18 cellular contexts compared by ENCODE assay signal in the genomic region with DNA sequence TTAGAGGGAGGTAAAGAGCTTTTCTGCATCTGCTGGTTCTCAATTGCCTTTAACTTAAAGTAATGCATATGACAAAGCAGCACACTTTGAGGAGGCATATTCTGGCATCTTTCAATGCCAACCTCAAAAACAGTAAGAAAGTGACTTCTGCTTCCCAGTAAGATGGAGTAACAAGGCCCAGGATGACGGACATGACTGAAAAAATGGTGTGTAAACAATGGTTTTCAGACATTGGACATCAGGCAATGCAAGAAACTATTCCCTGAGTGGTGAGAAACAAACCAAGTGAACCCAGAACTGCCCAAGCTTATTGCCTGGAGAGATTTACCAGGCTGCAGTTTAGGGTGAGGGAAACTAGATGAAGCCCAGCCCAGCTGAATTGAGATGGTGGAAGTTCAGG. TPM values are rescaled to one million over a fixed set of nuclear protein-coding genes. Genes with fewer than 3 reads are reported as not detected.
DNase-seq lines count a peak whose midpoint lies in the region; ATAC-seq, FAIRE-seq and TF ChIP-seq lines count a peak whose summit lies in the region.
"Had no signal": no experiment of that assay in that cellular context is flagged by ENCODE, and none has a peak within 500 bp of the region (broad histone marks: within the 10 kb centered on the region; RNA-seq: fewer than 3 reads in every experiment).

No MANE protein-coding gene starts in this region.

- H2AK5ac ChIP-seq in H9 (ENCODE audit: insufficient read length, low read length), result no peak overlapping the region
- no peak overlapping the region for H2AK5ac ChIP-seq in H1 (ENCODE audit: low read depth, low read length)

- H4K20me1 ChIP-seq in H9 (ENCODE audit: control insufficient read depth, insufficient read depth, insufficient read length) (no peaks in the 10 kb centered on the region), H1 (replicated peaks in 1 of 2; ENCODE audit: control insufficient read depth in 1 of 2, insufficient read depth in 2 of 2, low read length in 2 of 2) (no peaks in the 10 kb centered on the region)
- H4K20me1 ChIP-seq: BLaER1 had no signal

- TF ChIP-seq POLR2A in H1 (IDR thresholded peaks at IDR 0.05; ENCODE audit: control extremely low read depth in 1 of 2, low read depth in 2 of 2, low read length in 2 of 2) (no peak), GM18505 (IDR thresholded peaks at IDR 0.05; ENCODE audit: borderline replicate concordance, extremely low read depth, insufficient read depth, insufficient read length) (no peak)

- no peak overlapping the region for H3K56ac ChIP-seq in H9 (ENCODE audit: insufficient read length, low read depth, low read length)
- no peak overlapping the region for H3K56ac ChIP-seq in H1 (replicated peaks; ENCODE audit: insufficient read length, low read depth, low read length)

- H2AFZ ChIP-seq in H9 (ENCODE audit: low read length) (no peak overlapping the region), H1 (ENCODE audit: low read length) (peak overlapping the region; percentile 90)

- H3K4me1 ChIP-seq in H9 (ENCODE audit: insufficient read depth, low read length) (peaks cover 3% of the 10 kb centered on the region; the same call in 1 of the 2 replicates), H1 (replicated peaks in 1 of 4; ENCODE audit: control insufficient read depth in 3 of 4, insufficient read depth in 4 of 4, low read length in 3 of 4) (peaks cover 0 to 4% (median 1%) of the 10 kb centered on the region in 4 experiments; a peak in 1 of 7 replicates)
- H3K4me1 ChIP-seq: BLaER1 had no signal

- no peak overlapping the region for H4K8ac ChIP-seq in H9 (replicated peaks; ENCODE audit: insufficient read length, low read depth, low read length)
- no peak overlapping the region for H4K8ac ChIP-seq in H1 (ENCODE audit: extremely low read depth, insufficient read depth, low read length)

- H3K23me2 ChIP-seq in H9 (ENCODE audit: insufficient read length, low read depth, low read length, poor library complexity, severe bottlenecking) (no peaks in the 10 kb centered on the region), H1 (ENCODE audit: low read depth, low read length) (no peaks in the 10 kb centered on the region; the same call in 1 of the 2 replicates)

- H4K5ac ChIP-seq in H9 (ENCODE audit: insufficient read length, low read depth, low read length) (no peak overlapping the region), H1 (ENCODE audit: insufficient read length, low read depth, low read length) (no peak overlapping the region)

- POLR2A ChIA-PET in H1 (lab: Charles Lee; ENCODE audit: partially characterized antibody), result interaction anchor here (1.4 kb wide), 1 partner anchor 8 kb away, joined by 4 read pairs; no protein-coding TSS in a partner anchor

- H3K18ac ChIP-seq in H9 (ENCODE audit: insufficient read length, low read depth, low read length), result no peak overlapping the region
- 0 out of 2 replicates have a peak overlapping the region, but pooled peaks have one; percentile 52 for H3K18ac ChIP-seq in H1 (ENCODE audit: extremely low read depth, low read length)

- H3K9ac ChIP-seq in H9 (ENCODE audit: extremely low read depth, insufficient read length, low read length), result no peak overlapping the region
- H3K9ac ChIP-seq in H1 (replicated peaks in 1 of 4; ENCODE audit: extremely low read depth in 1 of 4, low read depth in 3 of 4, low read length in 3 of 4), result no peak overlapping the region
- H3K9ac ChIP-seq: BLaER1 had no signal

- H3K4me3 Mint-ChIP-seq in H9 (no peak overlapping the region), nephron (no peak overlapping the region), type B pancreatic cell (no peak overlapping the region)
- H3K4me3 Mint-ChIP-seq: CD8-positive, alpha-beta memory T cell had no signal

- H3K27me3 Mint-ChIP-seq in H9 (ENCODE audit: low read depth) (no peaks in the 10 kb centered on the region; the same call in none of the 2 replicates), nephron (ENCODE audit: low read depth) (peaks cover 6% of the 10 kb centered on the region), type B pancreatic cell (peaks cover 26% of the 10 kb centered on the region)
- H3K27me3 Mint-ChIP-seq: CD8-positive, alpha-beta memory T cell had no signal

- H3K9me3 Mint-ChIP-seq in H9, result peaks cover 3 to 9% of the 10 kb centered on the region in 2 experiments; a peak in 4 of 5 replicates
- peaks cover 4% of the 10 kb centered on the region for H3K9me3 Mint-ChIP-seq in nephron
- H3K9me3 Mint-ChIP-seq in type B pancreatic cell, result peaks cover 5% of the 10 kb centered on the region
- H3K9me3 Mint-ChIP-seq: CD8-positive, alpha-beta memory T cell had no signal

- H3K4me1 Mint-ChIP-seq in H9, result peaks cover 5 to 7% of the 10 kb centered on the region in 2 experiments
- no peaks in the 10 kb centered on the region for H3K4me1 Mint-ChIP-seq in nephron
- H3K4me1 Mint-ChIP-seq in type B pancreatic cell (ENCODE audit: unreplicated experiment), result peaks cover 24% of the 10 kb centered on the region

- H3K79me1 ChIP-seq in H9 (ENCODE audit: insufficient read depth, low read depth, low read length, poor library complexity, severe bottlenecking) (no peaks in the 10 kb centered on the region), H1 (ENCODE audit: low read depth, low read length) (no peaks in the 10 kb centered on the region)

- H2BK20ac ChIP-seq in H9 (ENCODE audit: low read depth, low read length, poor library complexity, severe bottlenecking) (no peak overlapping the region), H1 (ENCODE audit: low read length) (no peak overlapping the region)

- H3K79me2 ChIP-seq in H9 (ENCODE audit: insufficient read depth, low read length) (no peaks in the 10 kb centered on the region), H1 (ENCODE audit: control insufficient read depth in 1 of 2, insufficient read depth in 2 of 2, low read length in 2 of 2) (no peaks in the 10 kb centered on the region)

- no CpG with 5 or more reads among the region's 1 CpG for WGBS in H9 (ENCODE audit: extremely low coverage, insufficient read length, low lambda C conversion rate)
- 61% methylated on average over 1 of the region's 1 CpG; no CpG with 5 or more reads in 1 of the 2 experiments for WGBS in H1 (ENCODE audit: extremely low coverage in 1 of 2, insufficient coverage in 1 of 2, insufficient read length in 1 of 2, insufficient replicate concordance in 2 of 2, low coverage in 1 of 2, low lambda C conversion rate in 2 of 2, missing lambda C conversion rate in 1 of 2), 2 experiments

- ATAC-seq in GM18505 (IDR thresholded peaks at IDR 0.05; ENCODE audit: unreplicated experiment), result no peak
- ATAC-seq: A549 had no signal

- H3K27ac Mint-ChIP-seq in H9 (peak overlapping the region in 2 of 3 experiments; percentile 24 to 27; a peak in 2 of 7 replicates), nephron (peak overlapping the region in 2 of 3 experiments; percentile 45 to 58), type B pancreatic cell (peak overlapping the region; percentile 52)

- no peak overlapping the region for H4K91ac ChIP-seq in H9 (ENCODE audit: insufficient read length, low read depth, low read length)
- no peak overlapping the region for H4K91ac ChIP-seq in H1 (replicated peaks; ENCODE audit: insufficient read length, low read length)

- H3K4ac ChIP-seq in H9 (ENCODE audit: low read depth, low read length) (no peak overlapping the region), H1 (replicated peaks; ENCODE audit: insufficient read length, low read depth, low read length) (no peak overlapping the region)

- CTCF ChIA-PET in H1 (lab: Charles Lee; ENCODE audit: partially characterized antibody), result interaction anchor here (1.1 to 1.8 kb wide), 5 partner anchors 9 to 21 kb away, joined by 3 to 7 read pairs (median 3); no protein-coding TSS in a partner anchor

- FAIRE-seq in H1 (lab: Jason Lieb, UNC), result no peak
- FAIRE-seq: A549, GM12892, GM19239, H54 had no signal

- peaks cover 0 to 3% (median 0%) of the 10 kb centered on the region in 3 experiments; a peak in 2 of 7 replicates for H3K36me3 Mint-ChIP-seq in H9 (ENCODE audit: insufficient read depth in 1 of 3, low read depth in 3 of 3)
- H3K36me3 Mint-ChIP-seq in nephron (ENCODE audit: low read depth), result no peaks in the 10 kb centered on the region
- H3K36me3 Mint-ChIP-seq in type B pancreatic cell, result peaks cover 4% of the 10 kb centered on the region

- H3K27me3 ChIP-seq in H9 (ENCODE audit: insufficient read depth, low read length) (no peaks in the 10 kb centered on the region), H1 (replicated peaks in 1 of 4; ENCODE audit: control insufficient read depth in 3 of 4, extremely low read depth in 1 of 4, insufficient read depth in 3 of 4, low read length in 3 of 4) (no peaks in the 10 kb centered on the region)
- H3K27me3 ChIP-seq: BLaER1 had no signal

- TF ChIP-seq CTCF in H9 (conservative IDR thresholded peaks at IDR 0.05) (no peak), H1 (IDR thresholded peaks at IDR 0.05; ENCODE audit: control extremely low read depth in 1 of 3, insufficient read depth in 1 of 3, low read depth in 1 of 3, low read length in 3 of 3) (no peak), nephron (IDR thresholded peaks at IDR 0.05; ENCODE audit: unreplicated experiment in 3 of 3) (no peak), type B pancreatic cell (conservative IDR thresholded peaks at IDR 0.05) (no peak)

- no peak for DNase-seq in H9
- no peak for DNase-seq in H1 (ENCODE audit: low read depth in 1 of 2, low spot score in 2 of 2)
- DNase-seq in type B pancreatic cell (ENCODE audit: extremely low spot score, unreplicated experiment), result no peak
- DNase-seq in NCI-H446 treated with DMSO at 0.1 percent for 48 hours (lab: John Stamatoyannopoulos, UW), result no peak
- DNase-seq in NCI-H82 (lab: John Stamatoyannopoulos, UW), result no peak
- DNase-seq: AML-193; Caco-2; CD8-positive, alpha-beta memory T cell; DND-41; GDM1; IMR-90 had no signal

- H3K36me3 ChIP-seq in H1 (ENCODE audit: control insufficient read depth in 2 of 4, insufficient read depth in 4 of 4, low read length in 3 of 4), result no peaks in the 10 kb centered on the region; a peak in 1 of 8 replicates
- H3K36me3 ChIP-seq: BLaER1 had no signal

- H3K14ac ChIP-seq in H9 (ENCODE audit: insufficient read depth, low read length) (no peak overlapping the region), H1 (ENCODE audit: insufficient read length) (no peak overlapping the region)

- no peak overlapping the region for H2BK12ac ChIP-seq in H9 (ENCODE audit: insufficient read length, low read depth, low read length)
- H2BK12ac ChIP-seq in H1 (ENCODE audit: low read depth, low read length), result no peak overlapping the region

- no peaks in the 10 kb centered on the region for H3K9me3 ChIP-seq in H9 (ENCODE audit: control insufficient read depth, low read depth, low read length)
- H3K9me3 ChIP-seq in H1 (ENCODE audit: insufficient read depth in 2 of 2, low read depth in 1 of 2, low read length in 1 of 2), result no peaks in the 10 kb centered on the region
- H3K9me3 ChIP-seq: A549, BLaER1, Caco-2 had no signal

- H3K4me2 ChIP-seq in H9 (ENCODE audit: insufficient read depth, insufficient read length, low read length) (no peak overlapping the region), H1 (ENCODE audit: insufficient read depth in 1 of 2, low read depth in 2 of 2, low read length in 2 of 2) (no peak overlapping the region)
- H3K4me2 ChIP-seq: A549, BLaER1 had no signal

- TF ChIP-seq EP300 in H1 (IDR thresholded peaks at IDR 0.05; ENCODE audit: borderline replicate concordance in 1 of 2, low read depth in 2 of 2, low read length in 2 of 2), result no peak

- H3K27ac ChIP-seq in H9 (ENCODE audit: insufficient read length, low read depth, low read length) (no peak overlapping the region), H1 (ENCODE audit: low read depth, low read length) (no peak overlapping the region)
- H3K27ac ChIP-seq: BLaER1 had no signal

- H2BK5ac ChIP-seq in H9 (ENCODE audit: insufficient read length, low read length), result no peak overlapping the region
- H2BK5ac ChIP-seq in H1 (ENCODE audit: low read depth, low read length), result no peak overlapping the region

- no peak overlapping the region for H3K23ac ChIP-seq in H9 (ENCODE audit: insufficient read length, low read depth, low read length)
- H3K23ac ChIP-seq in H1 (ENCODE audit: insufficient read length), result no peak overlapping the region

- no peak overlapping the region for H2BK120ac ChIP-seq in H9 (ENCODE audit: low read depth, low read length, poor library complexity, severe bottlenecking)
- H2BK120ac ChIP-seq in H1 (replicated peaks; ENCODE audit: low read depth, low read length), result no peak overlapping the region

- H2BK15ac ChIP-seq in H9 (ENCODE audit: low read depth, low read length) (no peak overlapping the region), H1 (ENCODE audit: low read length) (no peak overlapping the region)

- no peak overlapping the region for H3T11ph ChIP-seq in H9 (ENCODE audit: low read length)

- TF ChIP-seq RAD21 in H1 (IDR thresholded peaks at IDR 0.05 in 1 of 2, conservative IDR thresholded peaks at IDR 0.05 in 1 of 2; ENCODE audit: low read depth in 2 of 2, low read length in 2 of 2), result no peak

- H3K4me3 ChIP-seq in H1 (ENCODE audit: extremely low read depth in 1 of 4, insufficient read depth in 2 of 4, low read depth in 3 of 4, low read length in 4 of 4), result no peak overlapping the region
- H3K4me3 ChIP-seq: A549, BLaER1 had no signal

RNA-seq across cellular contexts. Expression of a gene that starts 39.8 kb away (rescaled TPM):
- total RNA-seq in H9 (2021) (8.1 and 8.2 TPM in 2 replicates), type B pancreatic cell (ENCODE audit: low replicate concordance) (7.8 and 8.5 TPM in 2 replicates)
- total RNA-seq in H1 (2021; fragmentation: NEBNext Ultra II Directional; extraction: Animal tissue kit (Norgen Biotek cat#: 25700)), result 9.5 and 10.9 TPM in 2 replicates
- polyA plus RNA-seq in H1 (2011; rRNA removed), result 1.3 and 1.6 TPM in 2 replicates
- 2.1 TPM for polyA plus RNA-seq in H1 (2011; cell fraction: cytosol; rRNA removed)
- polyA plus RNA-seq in H1 (2011; cell fraction: nucleus; rRNA removed), result 3.8 TPM
- 4.6 to 7.9 TPM (median 5.3 TPM) in 4 replicates for polyA plus RNA-seq in H1 (2012, experiment 1 of 2)
- polyA plus RNA-seq in H1 (2012, experiment 2 of 2), result 0.39 TPM
- polyA plus RNA-seq in H1 (2013, experiment 1 of 2), result 4.8 TPM
- 5.7 TPM for polyA plus RNA-seq in H1 (2013, experiment 2 of 2)
- polyA minus RNA-seq in H1 (2011; rRNA and poly(A)+ RNA removed), result 17.7 and 22.7 TPM in 2 replicates
- polyA minus RNA-seq in H1 (2011; cell fraction: cytosol; rRNA and poly(A)+ RNA removed), result 11.2 TPM
- polyA minus RNA-seq in H1 (2011; cell fraction: nucleus; rRNA and poly(A)+ RNA removed), result 17.5 TPM
